36 cellular contexts compared by ENCODE assay signal in genomic region chr4:173205656-173206055, GRCh38.
"Had no signal": no experiment of that assay in that cellular context is flagged by ENCODE, and none has a peak within 500 bp of the region (broad histone marks: within the 10 kb centered on the region; RNA-seq: fewer than 3 reads in every experiment).

No MANE protein-coding gene starts in this region.

- H3K27ac ChIP-seq: brain microvascular endothelial cell, cardiac muscle cell, PC-9, VCaP had no signal

- H3K27me3 Mint-ChIP-seq: activated CD4-positive, alpha-beta memory T cell treated with anti-CD3 and anti-CD28 coated beads, Interleukin-2, amount 10 ng/mL, durations not matched to agents 7 days and 5 days; activated CD8-positive, alpha-beta memory T cell treated with anti-CD3 and anti-CD28 coated beads, Interleukin-2, amount 10 ng/mL, durations not matched to agents 7 days and 5 days; activated naive CD4-positive, alpha-beta T cell treated with anti-CD3 and anti-CD28 coated beads, Interleukin-2, amount 10 ng/mL, durations not matched to agents 7 days and 5 days; activated naive CD8-positive, alpha-beta T cell; activated naive CD8-positive, alpha-beta T cell treated with anti-CD3 and anti-CD28 coated beads, Interleukin-2, amount 50 U/mL, for 24 hours; central memory CD8-positive, alpha-beta T cell had no signal

- H3K36me3 ChIP-seq: brain microvascular endothelial cell, cardiac muscle cell, MG63 had no signal

- H3K4me1 Mint-ChIP-seq: activated CD4-positive, alpha-beta memory T cell treated with anti-CD3 and anti-CD28 coated beads, Interleukin-2, amount 10 ng/mL, durations not matched to agents 7 days and 5 days; activated CD8-positive, alpha-beta memory T cell treated with anti-CD3 and anti-CD28 coated beads, Interleukin-2, amount 10 ng/mL, durations not matched to agents 7 days and 5 days; activated naive CD4-positive, alpha-beta T cell treated with anti-CD3 and anti-CD28 coated beads, Interleukin-2, amount 10 ng/mL, durations not matched to agents 7 days and 5 days had no signal

- H2AFZ ChIP-seq: PC-9 had no signal

- H3K4me3 Mint-ChIP-seq: activated CD4-positive, alpha-beta memory T cell treated with anti-CD3 and anti-CD28 coated beads, Interleukin-2, amount 10 ng/mL, durations not matched to agents 7 days and 5 days; activated CD8-positive, alpha-beta memory T cell treated with anti-CD3 and anti-CD28 coated beads, Interleukin-2, amount 10 ng/mL, durations not matched to agents 7 days and 5 days; activated naive CD4-positive, alpha-beta T cell treated with anti-CD3 and anti-CD28 coated beads, Interleukin-2, amount 10 ng/mL, durations not matched to agents 7 days and 5 days; activated naive CD8-positive, alpha-beta T cell; activated naive CD8-positive, alpha-beta T cell treated with anti-CD3 and anti-CD28 coated beads, Interleukin-2, amount 50 U/mL, for 24 hours; central memory CD8-positive, alpha-beta T cell had no signal

- ATAC-seq: activated CD8-positive, alpha-beta memory T cell treated with anti-CD3 and anti-CD28 coated beads, Interleukin-2, amount 10 ng/mL, durations not matched to agents 7 days and 5 days; activated naive CD8-positive, alpha-beta T cell treated with anti-CD3 and anti-CD28 coated beads, Interleukin-2, amount 50 U/mL, for 24 hours had no signal

- DNase-seq: activated CD4-positive, alpha-beta memory T cell treated with anti-CD3 and anti-CD28 coated beads, Interleukin-2, amount 10 ng/mL, durations not matched to agents 7 days and 5 days; activated CD4-positive, alpha-beta T cell treated with anti-CD3 and anti-CD28 coated beads for 1 hour; activated CD4-positive, alpha-beta T cell treated with anti-CD3 and anti-CD28 coated beads for 48 hours; activated CD4-positive, CD25-positive, alpha-beta regulatory T cell; activated CD8-positive, alpha-beta memory T cell treated with anti-CD3 and anti-CD28 coated beads for 24 hours; activated CD8-positive, alpha-beta memory T cell treated with anti-CD3 and anti-CD28 coated beads, Interleukin-2, amount 10 ng/mL, durations not matched to agents 7 days and 5 days; activated CD8-positive, alpha-beta memory T cell treated with anti-CD3 and anti-CD28 coated beads, Interleukin-2, amount 50 U/mL, for 48 hours; activated effector memory CD4-positive, alpha-beta T cell treated with Interleukin-2 at 50 U/mL for 16 hours; activated naive CD4-positive, alpha-beta T cell treated with anti-CD3 and anti-CD28 coated beads, Interleukin-2, amount 10 ng/mL, durations not matched to agents 7 days and 5 days; activated naive CD8-positive, alpha-beta T cell treated with anti-CD3 and anti-CD28 coated beads, Interleukin-2, amount 50 U/mL, for 24 hours; activated T-cell treated with anti-CD3 and anti-CD28 coated beads, Interleukin-2, amount 50 U/mL, for 48 hours; anterior cingulate cortex; brain microvascular endothelial cell; Kasumi-1; MG63; NCI-H1048; NCI-H1105 treated with DMSO at 0.1 percent for 48 hours; NCI-H1436; NCI-H1694; NCI-H2029 treated with DMSO at 0.1 percent for 48 hours; NCI-H2107; NCI-H2171; NCI-H510A; NCI-H526; NCI-H748 treated with DMSO at 0.1 percent for 48 hours; NK-92 treated with Interleukin-12 subunit alpha and Interleukin-12 subunit beta, amount 100 ng/mL, for 24 hours; PC-9; Right ventricle myocardium superior; SW 1271; T-helper 1 cell; T-helper 2 cell; T-helper 9 cell had no signal

- H3K4me3 ChIP-seq: cardiac muscle cell, MG63, PC-9 had no signal

- H3K4me2 ChIP-seq: PC-9 had no signal

- H3K27me3 ChIP-seq: brain microvascular endothelial cell, cardiac muscle cell, MG63 had no signal

- H3K27ac Mint-ChIP-seq: activated CD4-positive, alpha-beta memory T cell treated with anti-CD3 and anti-CD28 coated beads, Interleukin-2, amount 10 ng/mL, durations not matched to agents 7 days and 5 days; activated CD8-positive, alpha-beta memory T cell treated with anti-CD3 and anti-CD28 coated beads, Interleukin-2, amount 10 ng/mL, durations not matched to agents 7 days and 5 days; activated naive CD4-positive, alpha-beta T cell treated with anti-CD3 and anti-CD28 coated beads, Interleukin-2, amount 10 ng/mL, durations not matched to agents 7 days and 5 days; activated naive CD8-positive, alpha-beta T cell; activated naive CD8-positive, alpha-beta T cell treated with anti-CD3 and anti-CD28 coated beads, Interleukin-2, amount 50 U/mL, for 24 hours had no signal
